ENCODE assay signal across 14 cellular contexts in genomic region chr15:73957276-73957675, GRCh38. TPM values are rescaled to one million over a fixed set of nuclear protein-coding genes. Genes with fewer than 3 reads are reported as not detected.
DNase-seq lines count a peak whose midpoint lies in the region; FAIRE-seq and TF ChIP-seq lines count a peak whose summit lies in the region.
"Had no signal": no experiment of that assay in that cellular context is flagged by ENCODE, and none has a peak within 500 bp of the region (broad histone marks: within the 10 kb centered on the region; RNA-seq: fewer than 3 reads in every experiment).

No MANE protein-coding gene starts in this region.

- intact Hi-C loops in A673 (cut with micrococcal nuclease; ENCODE audit: unreplicated experiment), result no loop called here

- POLR2A ChIA-PET in A673 (lab: Charles Lee; ENCODE audit: low non-redundant PET), result no interaction called here

- no peaks in the 10 kb centered on the region for H3K9me3 ChIP-seq in A673 (ENCODE audit: low read depth, low read length, poor library complexity, severe bottlenecking)
- H3K9me3 ChIP-seq: adrenal gland, esophagus muscularis mucosa had no signal

- no peaks in the 10 kb centered on the region for H3K27me3 Mint-ChIP-seq in activated naive CD4-positive, alpha-beta T cell treated with anti-CD3 and anti-CD28 coated beads, Interleukin-2, amount 50 U/mL, for 24 hours

- CTCF ChIA-PET in A673 (lab: Charles Lee), result no interaction called here

- no TSS peak for BruUV-seq in A673 (replicated peaks; lab: Mats Ljungman, UMichigan)

- H3K27ac Mint-ChIP-seq in activated naive CD4-positive, alpha-beta T cell treated with anti-CD3 and anti-CD28 coated beads, Interleukin-2, amount 50 U/mL, for 24 hours, result peak overlapping the region; percentile 52

- no peaks in the 10 kb centered on the region for H3K4me1 ChIP-seq in A673 (ENCODE audit: insufficient read depth, low read length, poor library complexity, severe bottlenecking)

- no peak overlapping the region for H3K4me3 ChIP-seq in foreskin fibroblast (ENCODE audit: low read depth in 1 of 2, low read length in 2 of 2)
- no peak overlapping the region for H3K4me3 ChIP-seq in A673 (ENCODE audit: low read depth, low read length, poor library complexity, severe bottlenecking)
- H3K4me3 ChIP-seq: adrenal gland, esophagus muscularis mucosa, lung, SK-N-MC had no signal

- no peak for DNase-seq in activated naive CD4-positive, alpha-beta T cell treated with Interleukin-2 at 50 U/mL for 16 hours
- DNase-seq in RCC 7860 (ENCODE audit: low spot score) (peak; percentile 42), islet precursor cell (peak; percentile 45), frontal cortex (ENCODE audit: low spot score in 2 of 2) (no peak), foreskin fibroblast (no peak), A673 (ENCODE audit: low spot score) (no peak), NCI-H748 (lab: John Stamatoyannopoulos, UW; ENCODE audit: unreplicated experiment) (no peak)
- DNase-seq: adrenal gland, NCI-H2171 had no signal

- TF ChIP-seq CTCF in foreskin fibroblast (IDR thresholded peaks at IDR 0.05; ENCODE audit: low read depth, low read length), result no peak
- no peak for TF ChIP-seq CTCF in A673 (conservative IDR thresholded peaks at IDR 0.05; ENCODE audit: low read depth, low read length)

- H3K36me3 Mint-ChIP-seq in activated naive CD4-positive, alpha-beta T cell treated with anti-CD3 and anti-CD28 coated beads, Interleukin-2, amount 50 U/mL, for 24 hours, result no peaks in the 10 kb centered on the region

- H3K36me3 ChIP-seq in A673 (ENCODE audit: insufficient read depth, low read length, poor library complexity, severe bottlenecking), result peaks cover 8% of the 10 kb centered on the region
- H3K36me3 ChIP-seq: adrenal gland, esophagus muscularis mucosa had no signal

- FAIRE-seq in RCC 7860 (lab: Jason Lieb, UNC), result no peak
- no peak for FAIRE-seq in frontal cortex (lab: Jason Lieb, UNC)
- FAIRE-seq: colon had no signal

- H3K4me3 Mint-ChIP-seq in activated naive CD4-positive, alpha-beta T cell treated with anti-CD3 and anti-CD28 coated beads, Interleukin-2, amount 50 U/mL, for 24 hours, result no peak overlapping the region

- H3K27ac ChIP-seq in A673 (ENCODE audit: low read depth, low read length, poor library complexity, severe bottlenecking), result no peak overlapping the region
- H3K27ac ChIP-seq: adrenal gland, esophagus muscularis mucosa, SK-N-MC had no signal

- H3K27me3 ChIP-seq in A673 (replicated peaks; ENCODE audit: insufficient read depth, low read depth, low read length, poor library complexity), result no peaks in the 10 kb centered on the region
- H3K27me3 ChIP-seq: adrenal gland, esophagus muscularis mucosa had no signal

- H3K9me3 Mint-ChIP-seq in activated naive CD4-positive, alpha-beta T cell treated with anti-CD3 and anti-CD28 coated beads, Interleukin-2, amount 50 U/mL, for 24 hours, result no peaks in the 10 kb centered on the region

- H3K4me1 Mint-ChIP-seq in activated naive CD4-positive, alpha-beta T cell treated with anti-CD3 and anti-CD28 coated beads, Interleukin-2, amount 50 U/mL, for 24 hours, result peaks cover 28% of the 10 kb centered on the region

RNA-seq across cellular contexts. Expression of gene LOXL1, which starts 31.0 kb away (rescaled TPM):
- 2.4 TPM for total RNA-seq in frontal cortex
- total RNA-seq in A673 (2021), result 117 and 128 TPM in 2 replicates

RNA-seq across cellular contexts. Expression of gene STOML1, which starts 34.8 kb away (rescaled TPM):
- 24.1 TPM for total RNA-seq in frontal cortex
- 7.3 and 10.3 TPM in 2 replicates for total RNA-seq in A673 (2021)

RNA-seq across cellular contexts. Expression of gene PML, which starts 37.2 kb away (rescaled TPM):
- 3.7 TPM for total RNA-seq in frontal cortex
- total RNA-seq in A673 (2021), result 39.7 and 40.0 TPM in 2 replicates

Comparison
In these comparisons a context has a peak if more than half of its experiments do, and no peak if none do; other contexts are left out.
1. DNase-seq: peak in RCC 7860 (single experiment) and islet precursor cell (single experiment); none in activated naive CD4-positive, alpha-beta T cell treated with Interleukin-2 at 50 U/mL for 16 hours (single experiment), frontal cortex (0 of 2), foreskin fibroblast (0 of 2), A673 (single experiment) and NCI-H748 (single experiment).
2. RNA of gene LOXL1, which starts 31.0 kb away (total RNA-seq): 117 to 128 TPM in A673; 2.4 TPM in frontal cortex (single experiment); every median in the first group is over 10 times any median in the second.